In the genomic region with DNA sequence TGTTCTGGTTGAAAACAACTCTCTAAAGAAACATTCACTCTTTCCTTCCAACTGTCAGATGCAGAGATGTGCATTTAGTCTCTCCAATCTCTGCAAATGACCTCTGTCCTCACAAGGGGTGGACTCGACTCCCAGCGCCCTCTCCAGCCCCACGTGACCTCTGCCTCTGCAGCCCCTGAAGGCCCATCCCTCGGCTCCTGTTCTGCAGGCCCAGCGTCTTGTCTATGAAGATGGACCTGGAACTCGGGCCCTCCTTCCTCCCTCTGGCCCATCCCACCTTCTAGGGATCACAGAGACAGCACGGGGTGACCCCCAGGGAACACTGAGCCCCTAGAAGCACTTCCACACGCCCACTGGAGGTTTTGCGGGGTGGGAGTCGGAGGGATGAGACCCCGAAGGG, we compare ENCODE assay signal across 4 cellular contexts. TPM values are rescaled to one million over a fixed set of nuclear protein-coding genes. Genes with fewer than 3 reads are reported as not detected.
"Had no signal": no experiment of that assay in that cellular context is flagged by ENCODE, and none has a peak within 500 bp of the region (broad histone marks: within the 10 kb centered on the region; RNA-seq: fewer than 3 reads in every experiment).

No MANE protein-coding gene starts in this region.

RNA-seq across cellular contexts. Expression of a gene that starts 2.9 kb away (rescaled TPM):
- total RNA-seq: M059J, PC-3, SJCRH30, SK-MEL-5 had no signal

RNA-seq across cellular contexts. Expression of a gene that starts 12.5 kb away (rescaled TPM):
- total RNA-seq: M059J, PC-3, SJCRH30, SK-MEL-5 had no signal

RNA-seq across cellular contexts. Expression of a gene that starts 13.4 kb away (rescaled TPM):
- total RNA-seq: M059J, PC-3, SJCRH30, SK-MEL-5 had no signal

RNA-seq across cellular contexts. Expression of a gene that starts 18.3 kb away (rescaled TPM):
- total RNA-seq: M059J, PC-3, SJCRH30, SK-MEL-5 had no signal
